17 cellular contexts compared by ENCODE assay signal in the genomic region with DNA sequence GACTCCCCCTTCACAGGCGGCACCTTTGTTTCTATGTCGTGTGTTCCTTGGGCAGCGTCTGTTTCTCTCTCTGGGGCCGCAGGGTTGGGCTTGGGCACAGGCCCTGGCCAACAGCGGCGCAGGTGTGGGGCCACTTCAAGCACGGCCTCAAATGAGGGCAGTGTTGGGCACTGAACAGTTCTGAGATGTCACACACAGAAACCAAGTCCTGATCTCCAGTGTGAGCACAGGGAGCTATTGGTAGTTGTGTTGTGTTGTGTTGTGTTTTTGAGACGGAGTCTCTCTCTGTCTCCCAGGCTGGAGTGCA. TPM values are rescaled to one million over a fixed set of nuclear protein-coding genes. Genes with fewer than 3 reads are reported as not detected.
DNase-seq lines count a peak whose midpoint lies in the region; ATAC-seq and TF ChIP-seq lines count a peak whose summit lies in the region.
"Had no signal": no experiment of that assay in that cellular context is flagged by ENCODE, and none has a peak within 500 bp of the region (broad histone marks: within the 10 kb centered on the region; RNA-seq: fewer than 3 reads in every experiment).

No MANE protein-coding gene starts in this region.

- H3K27ac ChIP-seq in MM.1S (ENCODE audit: low read length) = no peak overlapping the region
- H3K27ac ChIP-seq: A549 had no signal

- no peak for TF ChIP-seq CTCF in MM.1S (IDR thresholded peaks at IDR 0.05; ENCODE audit: low read length)

- no peak overlapping the region for H2AFZ ChIP-seq in MM.1S (ENCODE audit: low read length)

- no peaks in the 10 kb centered on the region for H3K4me1 ChIP-seq in MM.1S (ENCODE audit: low read length)
- H3K4me1 ChIP-seq: A549 had no signal

- peak overlapping the region; percentile 36 for H3K27ac Mint-ChIP-seq in activated CD4-positive, alpha-beta T cell treated with anti-CD3 and anti-CD28 coated beads, Interleukin-2, amount 10 ng/mL, durations not matched to agents 24 days and 14 days
- peak overlapping the region; percentile 88 for H3K27ac Mint-ChIP-seq in activated CD8-positive, alpha-beta T cell treated with anti-CD3 and anti-CD28 coated beads, Interleukin-2, amount 10 ng/mL, durations not matched to agents 7 days and 5 days
- peak overlapping the region; percentile 92 to 95 (median 92) for H3K27ac Mint-ChIP-seq in immature natural killer cell
- H3K27ac Mint-ChIP-seq in stimulated activated effector memory CD8-positive, alpha-beta T cell treated with anti-CD3 and anti-CD28 coated beads, Interleukin-12 subunit alpha, Interleukin-12 subunit beta, amount 100 ng/mL, for 72 hours = peak overlapping the region; percentile 76

- no peak for ATAC-seq in activated CD8-positive, alpha-beta T cell treated with anti-CD3 and anti-CD28 coated beads, Interleukin-2, amount 10 ng/mL, durations not matched to agents 7 days and 5 days
- ATAC-seq in stimulated activated effector memory CD8-positive, alpha-beta T cell treated with anti-CD3 and anti-CD28 coated beads, Interleukin-12 subunit alpha, Interleukin-12 subunit beta, amount 100 ng/mL, for 72 hours = no peak
- ATAC-seq in HG02610 (IDR thresholded peaks at IDR 0.05; ENCODE audit: unreplicated experiment) (no peak), HG03139 (IDR thresholded peaks at IDR 0.05; ENCODE audit: unreplicated experiment) (no peak)
- ATAC-seq: A549 had no signal

- H3K36me3 ChIP-seq in MM.1S (replicated peaks; ENCODE audit: insufficient read depth, low read length) = no peaks in the 10 kb centered on the region

- peaks cover 100% of the 10 kb centered on the region for H3K79me2 ChIP-seq in MM.1S (ENCODE audit: low read length)

- H3K9me2 ChIP-seq in MM.1S (replicated peaks; ENCODE audit: insufficient read depth, low read length) = no peaks in the 10 kb centered on the region

- no peak overlapping the region for H3K4me3 ChIP-seq in MM.1S (ENCODE audit: low read length)
- H3K4me3 ChIP-seq: A549, smooth muscle cell had no signal

- no peaks in the 10 kb centered on the region for H3K27me3 ChIP-seq in MM.1S (replicated peaks; ENCODE audit: insufficient read depth, low read length)

- H3K9ac ChIP-seq in MM.1S (ENCODE audit: low read length) = no peak overlapping the region

- H4K20me1 ChIP-seq in MM.1S (ENCODE audit: insufficient read depth, low read length) = peaks cover 52% of the 10 kb centered on the region

- POLR2A ChIA-PET in activated CD8-positive, alpha-beta T cell treated with anti-CD3 and anti-CD28 coated beads, Interleukin-2, amount 10 ng/mL, durations not matched to agents 7 days and 5 days (lab: Charles Lee) = no interaction called here

- CTCF ChIA-PET in activated CD8-positive, alpha-beta T cell treated with anti-CD3 and anti-CD28 coated beads, Interleukin-2, amount 10 ng/mL, durations not matched to agents 7 days and 5 days (lab: Charles Lee) = interaction anchor here (1.3 to 2.5 kb wide), 3 partner anchors 12 to 43 kb away, joined by 3 to 6 read pairs (median 4); a partner anchor contains a TSS

- intact Hi-C loops in activated CD4-positive, alpha-beta T cell treated with anti-CD3 and anti-CD28 coated beads, Interleukin-2, amount 10 ng/mL, durations not matched to agents 24 days and 14 days (cut with micrococcal nuclease) = no loop called here

- H3K9me3 ChIP-seq in MM.1S (replicated peaks; ENCODE audit: insufficient read depth, low read length) = no peaks in the 10 kb centered on the region
- H3K9me3 ChIP-seq: A549 had no signal

- no peaks in the 10 kb centered on the region for H3F3A ChIP-seq in MM.1S (ENCODE audit: insufficient read depth, low read length)

- H3K4me2 ChIP-seq in MM.1S (ENCODE audit: low read depth, low read length) = no peak overlapping the region
- H3K4me2 ChIP-seq: A549, smooth muscle cell had no signal

- peaks cover 17% of the 10 kb centered on the region for H3K36me3 Mint-ChIP-seq in activated CD4-positive, alpha-beta T cell treated with anti-CD3 and anti-CD28 coated beads, Interleukin-2, amount 10 ng/mL, durations not matched to agents 24 days and 14 days (ENCODE audit: low read depth)
- peaks cover 54% of the 10 kb centered on the region for H3K36me3 Mint-ChIP-seq in activated CD8-positive, alpha-beta T cell treated with anti-CD3 and anti-CD28 coated beads, Interleukin-2, amount 10 ng/mL, durations not matched to agents 7 days and 5 days (ENCODE audit: low read depth)
- no peaks in the 10 kb centered on the region for H3K36me3 Mint-ChIP-seq in immature natural killer cell
- H3K36me3 Mint-ChIP-seq in stimulated activated effector memory CD8-positive, alpha-beta T cell treated with anti-CD3 and anti-CD28 coated beads, Interleukin-12 subunit alpha, Interleukin-12 subunit beta, amount 100 ng/mL, for 72 hours = peaks cover 14% of the 10 kb centered on the region

- H3K27me3 Mint-ChIP-seq in activated CD4-positive, alpha-beta T cell treated with anti-CD3 and anti-CD28 coated beads, Interleukin-2, amount 10 ng/mL, durations not matched to agents 24 days and 14 days = no peaks in the 10 kb centered on the region
- no peaks in the 10 kb centered on the region for H3K27me3 Mint-ChIP-seq in activated CD8-positive, alpha-beta T cell treated with anti-CD3 and anti-CD28 coated beads, Interleukin-2, amount 10 ng/mL, durations not matched to agents 7 days and 5 days (ENCODE audit: low read depth)
- H3K27me3 Mint-ChIP-seq in immature natural killer cell (ENCODE audit: low read depth in 3 of 3) = peaks cover 2 to 20% (median 4%) of the 10 kb centered on the region in 3 donors

- H3K4me3 Mint-ChIP-seq in activated CD4-positive, alpha-beta T cell treated with anti-CD3 and anti-CD28 coated beads, Interleukin-2, amount 10 ng/mL, durations not matched to agents 24 days and 14 days = no peak overlapping the region
- no peak overlapping the region for H3K4me3 Mint-ChIP-seq in activated CD8-positive, alpha-beta T cell treated with anti-CD3 and anti-CD28 coated beads, Interleukin-2, amount 10 ng/mL, durations not matched to agents 7 days and 5 days
- peak overlapping the region; percentile 17 to 64 (median 46) for H3K4me3 Mint-ChIP-seq in immature natural killer cell
- no peak overlapping the region for H3K4me3 Mint-ChIP-seq in stimulated activated effector memory CD8-positive, alpha-beta T cell treated with anti-CD3 and anti-CD28 coated beads, Interleukin-12 subunit alpha, Interleukin-12 subunit beta, amount 100 ng/mL, for 72 hours

- DNase-seq in activated CD4-positive, alpha-beta T cell treated with anti-CD3 and anti-CD28 coated beads, Interleukin-2, amount 10 ng/mL, durations not matched to agents 24 days and 14 days = no peak
- DNase-seq in activated CD4-positive, alpha-beta T cell treated with anti-CD3 and anti-CD28 coated beads for 1 hour = no peak
- DNase-seq in activated CD8-positive, alpha-beta T cell treated with anti-CD3 and anti-CD28 coated beads, Interleukin-2, amount 10 ng/mL, durations not matched to agents 7 days and 5 days = no peak
- DNase-seq in immature natural killer cell (no peak), MM.1S (no peak)
- DNase-seq in stimulated activated effector memory CD8-positive, alpha-beta T cell treated with anti-CD3 and anti-CD28 coated beads, Interleukin-12 subunit alpha, Interleukin-12 subunit beta, amount 100 ng/mL, for 72 hours (ENCODE audit: low spot score in 2 of 2) = no peak
- DNase-seq: activated CD4-positive, alpha-beta T cell treated with anti-CD3 and anti-CD28 coated beads, Interleukin-2, amount 50 U/mL, for 4 hours; activated gamma-delta T cell; COR-L47; H7; mesenchymal stem cell; NCI-H82; occipital lobe had no signal

- peaks cover 70% of the 10 kb centered on the region for H3K4me1 Mint-ChIP-seq in activated CD4-positive, alpha-beta T cell treated with anti-CD3 and anti-CD28 coated beads, Interleukin-2, amount 10 ng/mL, durations not matched to agents 24 days and 14 days
- peaks cover 93% of the 10 kb centered on the region for H3K4me1 Mint-ChIP-seq in activated CD8-positive, alpha-beta T cell treated with anti-CD3 and anti-CD28 coated beads, Interleukin-2, amount 10 ng/mL, durations not matched to agents 7 days and 5 days (ENCODE audit: low read depth)
- H3K4me1 Mint-ChIP-seq in immature natural killer cell = peaks cover 94 to 96% of the 10 kb centered on the region in 2 donors
- H3K4me1 Mint-ChIP-seq in stimulated activated effector memory CD8-positive, alpha-beta T cell treated with anti-CD3 and anti-CD28 coated beads, Interleukin-12 subunit alpha, Interleukin-12 subunit beta, amount 100 ng/mL, for 72 hours = peaks cover 79% of the 10 kb centered on the region

- no peaks in the 10 kb centered on the region for H3K9me3 Mint-ChIP-seq in activated CD4-positive, alpha-beta T cell treated with anti-CD3 and anti-CD28 coated beads, Interleukin-2, amount 10 ng/mL, durations not matched to agents 24 days and 14 days
- H3K9me3 Mint-ChIP-seq in activated CD8-positive, alpha-beta T cell treated with anti-CD3 and anti-CD28 coated beads, Interleukin-2, amount 10 ng/mL, durations not matched to agents 7 days and 5 days (ENCODE audit: insufficient read depth) = no peaks in the 10 kb centered on the region
- H3K9me3 Mint-ChIP-seq in immature natural killer cell = no peaks in the 10 kb centered on the region
- H3K9me3 Mint-ChIP-seq in stimulated activated effector memory CD8-positive, alpha-beta T cell treated with anti-CD3 and anti-CD28 coated beads, Interleukin-12 subunit alpha, Interleukin-12 subunit beta, amount 100 ng/mL, for 72 hours = peaks cover 4% of the 10 kb centered on the region

RNA-seq across cellular contexts. Expression of a gene that starts 42.7 kb away (rescaled TPM):
- 134 and 135 TPM in 2 replicates for total RNA-seq in activated CD4-positive, alpha-beta T cell treated with anti-CD3 and anti-CD28 coated beads, Interleukin-2, amount 10 ng/mL, durations not matched to agents 24 days and 14 days
- total RNA-seq in activated CD8-positive, alpha-beta T cell treated with anti-CD3 and anti-CD28 coated beads, Interleukin-2, amount 10 ng/mL, durations not matched to agents 7 days and 5 days = 100 to 1,000 TPM; 180 TPM
- 10 to 100 TPM in 2 of 3 donors, 1 to 10 TPM in 1; 8.8 to 48.5 (median 21.0) TPM for polyA plus RNA-seq in immature natural killer cell

Comparison
In these comparisons a context has a peak if more than half of its experiments do, and no peak if none do; other contexts are left out.
1. H3K27ac Mint-ChIP-seq: peak in every context shown above with its lines; median percentile 92 in immature natural killer cell; 88 in activated CD8-positive, alpha-beta T cell treated with anti-CD3 and anti-CD28 coated beads, Interleukin-2, amount 10 ng/mL, durations not matched to agents 7 days and 5 days; 76 in stimulated activated effector memory CD8-positive, alpha-beta T cell treated with anti-CD3 and anti-CD28 coated beads, Interleukin-12 subunit alpha, Interleukin-12 subunit beta, amount 100 ng/mL, for 72 hours; 36 in activated CD4-positive, alpha-beta T cell treated with anti-CD3 and anti-CD28 coated beads, Interleukin-2, amount 10 ng/mL, durations not matched to agents 24 days and 14 days.
2. H3K4me3 Mint-ChIP-seq: peak in immature natural killer cell (5 of 5); none in activated CD4-positive, alpha-beta T cell treated with anti-CD3 and anti-CD28 coated beads, Interleukin-2, amount 10 ng/mL, durations not matched to agents 24 days and 14 days (single experiment), activated CD8-positive, alpha-beta T cell treated with anti-CD3 and anti-CD28 coated beads, Interleukin-2, amount 10 ng/mL, durations not matched to agents 7 days and 5 days (single experiment) and stimulated activated effector memory CD8-positive, alpha-beta T cell treated with anti-CD3 and anti-CD28 coated beads, Interleukin-12 subunit alpha, Interleukin-12 subunit beta, amount 100 ng/mL, for 72 hours (single experiment).